In genomic region chr1:113928129-113928949, GRCh38 we compare ENCODE assay signal across 8 cellular contexts. TPM values are rescaled to one million over a fixed set of nuclear protein-coding genes. Genes with fewer than 3 reads are reported as not detected.
DNase-seq lines count a peak whose midpoint lies in the region; ATAC-seq and TF ChIP-seq lines count a peak whose summit lies in the region.

No MANE protein-coding gene starts in this region.

- CTCF ChIA-PET in OCI-LY7 (lab: Charles Lee; ENCODE audit: unreplicated experiment) = interaction anchor here (1.3 to 1.9 kb wide), 3 partner anchors 14 to 116 kb away, joined by 3 to 6 read pairs (median 3); partner anchors contain the start of genes AP4B1 and RSBN1

- peak overlapping the region; percentile 79 for H3K4me3 ChIP-seq in BE2C (ENCODE audit: low read depth, low read length)
- peak overlapping the region; percentile 96 for H3K4me3 ChIP-seq in OCI-LY7 (ENCODE audit: low read depth, low read length, poor library complexity, severe bottlenecking)
- peak overlapping the region; percentile 61 to 98 (median 93) for H3K4me3 ChIP-seq in dorsolateral prefrontal cortex
- peak overlapping the region; percentile 81 for H3K4me3 ChIP-seq in mucosa of stomach (ENCODE audit: low read length)

- H3K9me3 ChIP-seq in BE2C (no peaks in the 10 kb centered on the region), OCI-LY7 (ENCODE audit: low read length) (no peaks in the 10 kb centered on the region), mucosa of stomach (ENCODE audit: control insufficient read depth, low read length) (no peaks in the 10 kb centered on the region)

- H3K9me2 ChIP-seq in OCI-LY7 (ENCODE audit: insufficient read depth, low read length) = no peaks in the 10 kb centered on the region

- TF ChIP-seq CTCF in BE2C (IDR thresholded peaks at IDR 0.05; ENCODE audit: low read depth, low read length) = no peak
- no peak for TF ChIP-seq CTCF in OCI-LY7 (conservative IDR thresholded peaks at IDR 0.05; ENCODE audit: low read length)
- no peak for TF ChIP-seq CTCF in dorsolateral prefrontal cortex (IDR thresholded peaks at IDR 0.05 in 54 of 56, conservative IDR thresholded peaks at IDR 0.05 in 2 of 56; ENCODE audit: low read depth in 1 of 56, partially characterized antibody in 56 of 56)

- H4K20me1 ChIP-seq in OCI-LY7 (ENCODE audit: insufficient read depth, low read length) = peaks cover 16% of the 10 kb centered on the region

- peak; percentile 32 for ATAC-seq in GM21390 (IDR thresholded peaks at IDR 0.05; ENCODE audit: unreplicated experiment)

- H3K27ac ChIP-seq in OCI-LY7 (ENCODE audit: low read depth, low read length, poor library complexity, severe bottlenecking) = peak overlapping the region; percentile 75
- peak overlapping the region; percentile 76 to 99 (median 94) for H3K27ac ChIP-seq in dorsolateral prefrontal cortex

- H3K27me3 ChIP-seq in BE2C (peaks cover 1% of the 10 kb centered on the region; the same call in 1 of the 2 replicates), dorsolateral prefrontal cortex (no peaks in the 10 kb centered on the region), mucosa of stomach (ENCODE audit: control insufficient read depth, insufficient read depth, low read length) (no peaks in the 10 kb centered on the region)

- H3K36me3 ChIP-seq in BE2C (0 out of 2 replicates have a peak, but pooled peaks cover 3% of the 10 kb centered on the region), OCI-LY7 (ENCODE audit: insufficient read depth, low read length) (no peaks in the 10 kb centered on the region), mucosa of stomach (ENCODE audit: control insufficient read depth, insufficient read depth, low read length) (no peaks in the 10 kb centered on the region)

- POLR2A ChIA-PET in OCI-LY7 (lab: Charles Lee) = interaction anchor here (1.1 to 5.0 kb wide), 11 partner anchors 11 to 117 kb away, joined by 3 to 68 read pairs (median 5); partner anchors contain the start of genes AP4B1, DCLRE1B and RSBN1

- H3K79me2 ChIP-seq in OCI-LY7 (ENCODE audit: insufficient read depth, low read depth, low read length) = peaks cover 36% of the 10 kb centered on the region

- peak overlapping the region; percentile 93 for H3K4me2 ChIP-seq in OCI-LY7 (ENCODE audit: low read length)

- H3K4me1 ChIP-seq in BE2C (0 out of 2 replicates have a peak, but pooled peaks cover 2% of the 10 kb centered on the region), OCI-LY7 (ENCODE audit: insufficient read depth, low read length, poor library complexity, severe bottlenecking) (peaks cover 45% of the 10 kb centered on the region), mucosa of stomach (ENCODE audit: control insufficient read depth, insufficient read depth, low read length) (peaks cover 16% of the 10 kb centered on the region)

- TSS peak; percentile 85 for BruUV-seq in OCI-LY7 (replicated peaks; lab: Mats Ljungman, UMichigan)

- H3K9ac ChIP-seq in mucosa of stomach (ENCODE audit: low read length) = peak overlapping the region; percentile 97

- no peak for DNase-seq in BE2C
- DNase-seq in OCI-LY7 (ENCODE audit: low spot score) = peak; percentile 57
- DNase-seq in dorsolateral prefrontal cortex = no peak
- no peak for DNase-seq in effector CD8-positive, alpha-beta T cell (lab: John Stamatoyannopoulos, UW)
- no peak for DNase-seq in stimulated activated CD4-positive, alpha-beta T cell treated with anti-CD3 and anti-CD28 coated beads, Interleukin-2, amount 100 ng/mL, for 24 hours
- DNase-seq in DMS79 (lab: John Stamatoyannopoulos, UW) = no peak

- peak overlapping the region; percentile 71 for H2AFZ ChIP-seq in OCI-LY7 (ENCODE audit: low read length)

- intact Hi-C loops in OCI-LY7 (cut with micrococcal nuclease; ENCODE audit: unreplicated experiment) (loop anchor here (2.0 kb wide), 1 partner anchor 50 kb away; the partner anchor contains the start of gene OLFML3), dorsolateral prefrontal cortex (cut with DNase I) (no loop called here)

RNA-seq across cellular contexts. Expression of gene HIPK1, which starts 0.8 kb away (rescaled TPM):
- polyA plus RNA-seq in BE2C (2012; ENCODE audit: insufficient read depth, insufficient read length, low read depth) = 27.5 TPM
- total RNA-seq in OCI-LY7 (2014; rRNA removed; shearing (Covaris generic)) = 17.3 and 20.4 TPM in 2 replicates
- total RNA-seq in OCI-LY7 (2022) (50.2 and 52.6 TPM in 2 replicates), dorsolateral prefrontal cortex (100 to 1,000 TPM in 62 of 120 experiments, 10 to 100 TPM in 58; 78.9 to 158 (median 100) TPM)

RNA-seq across cellular contexts. Expression of gene DCLRE1B, which starts 23.2 kb away (rescaled TPM):
- 7.6 TPM for polyA plus RNA-seq in BE2C (2012; ENCODE audit: insufficient read depth, insufficient read length, low read depth)
- total RNA-seq in OCI-LY7 (2014; rRNA removed; shearing (Covaris generic)) = 17.3 and 20.1 TPM in 2 replicates
- total RNA-seq in OCI-LY7 (2022) = 20.8 and 20.9 TPM in 2 replicates
- total RNA-seq in dorsolateral prefrontal cortex = 1 to 10 TPM; 2.4 to 8.8 (median 4.9) TPM

RNA-seq across cellular contexts. Expression of gene AP4B1, which starts 23.7 kb away (rescaled TPM):
- polyA plus RNA-seq in BE2C (2012; ENCODE audit: insufficient read depth, insufficient read length, low read depth) = 34.1 TPM
- 37.7 and 45.3 TPM in 2 replicates for total RNA-seq in OCI-LY7 (2014; rRNA removed; shearing (Covaris generic))
- 40.5 and 42.5 TPM in 2 replicates for total RNA-seq in OCI-LY7 (2022)
- total RNA-seq in dorsolateral prefrontal cortex = 10 to 100 TPM; 26.7 to 71.0 (median 42.4) TPM

RNA-seq across cellular contexts. Expression of gene BCL2L15, which starts 41.0 kb away (rescaled TPM):
- 0.62 TPM for polyA plus RNA-seq in BE2C (2012; ENCODE audit: insufficient read depth, insufficient read length, low read depth)
- total RNA-seq in OCI-LY7 (2014; rRNA removed; shearing (Covaris generic)) = 0.46 and 0.82 TPM in 2 replicates
- total RNA-seq in OCI-LY7 (2022) (1.1 and 1.5 TPM in 2 replicates), dorsolateral prefrontal cortex (1 to 10 TPM in 109 of 120 experiments, under 1 TPM in 11; 0.25 to 8.2 (median 2.4) TPM)

RNA-seq across cellular contexts. Expression of gene OLFML3, which starts 50.9 kb away (rescaled TPM):
- 0.65 TPM for polyA plus RNA-seq in BE2C (2012; ENCODE audit: insufficient read depth, insufficient read length, low read depth)
- 0.21 and 0.44 TPM in 2 replicates for total RNA-seq in OCI-LY7 (2014; rRNA removed; shearing (Covaris generic))
- total RNA-seq in OCI-LY7 (2022) (0.34 and 0.35 TPM in 2 replicates), dorsolateral prefrontal cortex (10 to 100 TPM in 8 of 120 experiments, 1 to 10 TPM in 111, under 1 TPM in 1; 0.64 to 13.6 (median 5.2) TPM)
